In the genomic region with DNA sequence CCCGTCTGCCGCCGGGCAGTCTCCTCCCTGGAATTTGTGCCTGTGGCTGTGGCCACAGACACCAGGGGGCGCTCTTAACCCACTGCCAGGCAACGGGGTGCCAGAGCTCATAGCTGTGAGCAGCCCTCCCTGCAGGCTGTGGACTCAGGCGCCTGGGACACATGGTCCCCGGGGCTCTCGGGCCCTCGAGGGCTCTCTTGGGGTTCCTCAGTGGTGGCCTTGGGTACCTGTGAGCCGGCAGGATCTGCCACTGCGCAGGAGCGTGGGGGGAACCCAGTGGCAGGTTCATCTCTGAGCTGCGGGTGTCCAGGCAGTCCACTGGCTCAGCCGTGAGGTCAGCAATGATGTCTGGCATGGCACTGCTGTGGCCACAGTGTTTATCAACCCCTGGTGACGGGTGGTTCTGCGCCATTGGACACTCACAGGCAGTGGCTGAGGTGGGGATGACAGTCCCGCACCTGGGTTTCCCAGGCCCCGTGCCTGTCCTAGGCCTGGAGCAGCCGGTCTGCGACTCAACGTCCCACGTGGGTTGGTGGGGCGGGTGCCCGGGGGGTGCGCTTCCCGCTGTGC, we compare ENCODE assay signal across 8 cellular contexts. TPM values are rescaled to one million over a fixed set of nuclear protein-coding genes. Genes with fewer than 3 reads are reported as not detected.
DNase-seq lines count a peak whose midpoint lies in the region; TF ChIP-seq lines count a peak whose summit lies in the region.

No MANE protein-coding gene starts in this region.

- H3K27ac Mint-ChIP-seq in activated CD4-positive, alpha-beta T cell treated with anti-CD3 and anti-CD28 coated beads, Interleukin-2, amount 10 ng/mL, durations not matched to agents 24 days and 14 days: peak overlapping the region; percentile 53
- no peak overlapping the region for H3K27ac Mint-ChIP-seq in mesothelial cell of epicardium

- intact Hi-C loops in activated CD4-positive, alpha-beta T cell treated with anti-CD3 and anti-CD28 coated beads, Interleukin-2, amount 10 ng/mL, durations not matched to agents 24 days and 14 days (cut with micrococcal nuclease): loop anchor here (2.0 to 5.0 kb wide), 2 partner anchors 139 to 244 kb away; a partner anchor contains a TSS

- H3K27ac ChIP-seq in coronary artery: no peak overlapping the region

- no peaks in the 10 kb centered on the region for H3K27me3 Mint-ChIP-seq in activated CD4-positive, alpha-beta T cell treated with anti-CD3 and anti-CD28 coated beads, Interleukin-2, amount 10 ng/mL, durations not matched to agents 24 days and 14 days
- no peaks in the 10 kb centered on the region for H3K27me3 Mint-ChIP-seq in mesothelial cell of epicardium (ENCODE audit: low read depth)

- H3K36me3 Mint-ChIP-seq in activated CD4-positive, alpha-beta T cell treated with anti-CD3 and anti-CD28 coated beads, Interleukin-2, amount 10 ng/mL, durations not matched to agents 24 days and 14 days (ENCODE audit: low read depth): peaks cover 8% of the 10 kb centered on the region
- peaks cover 31% of the 10 kb centered on the region for H3K36me3 Mint-ChIP-seq in mesothelial cell of epicardium

- H3K9me3 Mint-ChIP-seq in activated CD4-positive, alpha-beta T cell treated with anti-CD3 and anti-CD28 coated beads, Interleukin-2, amount 10 ng/mL, durations not matched to agents 24 days and 14 days: no peaks in the 10 kb centered on the region
- no peaks in the 10 kb centered on the region for H3K9me3 Mint-ChIP-seq in mesothelial cell of epicardium

- H3K4me3 Mint-ChIP-seq in activated CD4-positive, alpha-beta T cell treated with anti-CD3 and anti-CD28 coated beads, Interleukin-2, amount 10 ng/mL, durations not matched to agents 24 days and 14 days: no peak overlapping the region
- no peak overlapping the region for H3K4me3 Mint-ChIP-seq in mesothelial cell of epicardium

- H3K4me1 Mint-ChIP-seq in activated CD4-positive, alpha-beta T cell treated with anti-CD3 and anti-CD28 coated beads, Interleukin-2, amount 10 ng/mL, durations not matched to agents 24 days and 14 days: peaks cover 3% of the 10 kb centered on the region
- H3K4me1 Mint-ChIP-seq in mesothelial cell of epicardium: no peaks in the 10 kb centered on the region

- TF ChIP-seq CTCF in AG09319 (IDR thresholded peaks at IDR 0.05; ENCODE audit: low read depth, low read length): peak; percentile 86
- peak; percentile 31 for TF ChIP-seq CTCF in coronary artery (IDR thresholded peaks at IDR 0.05)
- TF ChIP-seq CTCF in mesothelial cell of epicardium (IDR thresholded peaks at IDR 0.05; ENCODE audit: unreplicated experiment): peak; percentile 79

- DNase-seq in AG09319 (ENCODE audit: extremely low read depth, low read depth) (no peak), GM19240 (ENCODE audit: insufficient read length, low spot score) (peak; percentile 91), NCI-H1048 (lab: John Stamatoyannopoulos, UW) (peak; percentile 31), coronary artery (ENCODE audit: low spot score) (no peak), mesothelial cell of epicardium (ENCODE audit: low spot score in 2 of 2, unreplicated experiment in 2 of 2) (peak in 1 of 2 experiments; percentile 72), NCI-H187 treated with DMSO at 0.1 percent for 48 hours (lab: John Stamatoyannopoulos, UW) (no peak)
- DNase-seq in activated CD4-positive, alpha-beta T cell treated with anti-CD3 and anti-CD28 coated beads, Interleukin-2, amount 10 ng/mL, durations not matched to agents 24 days and 14 days: peak; percentile 93
- DNase-seq in stimulated activated CD8-positive, alpha-beta memory T cell treated with anti-CD3 and anti-CD28 coated beads, Interleukin-4, amount 100 ng/mL, for 48 hours: peak; percentile 89

- no peak overlapping the region for H3K4me3 ChIP-seq in coronary artery

RNA-seq across cellular contexts. Expression of a gene that starts 37.2 kb away (rescaled TPM):
- 32.1 and 34.5 TPM in 2 replicates for total RNA-seq in activated CD4-positive, alpha-beta T cell treated with anti-CD3 and anti-CD28 coated beads, Interleukin-2, amount 10 ng/mL, durations not matched to agents 24 days and 14 days
- 88.1 to 93.4 TPM (median 90.9 TPM) in 3 replicates for total RNA-seq in mesothelial cell of epicardium

RNA-seq across cellular contexts. Expression of a gene that starts 53.9 kb away (rescaled TPM):
- 0.40 and 0.72 TPM in 2 replicates for total RNA-seq in activated CD4-positive, alpha-beta T cell treated with anti-CD3 and anti-CD28 coated beads, Interleukin-2, amount 10 ng/mL, durations not matched to agents 24 days and 14 days
- total RNA-seq in mesothelial cell of epicardium: 10.5 to 13.4 TPM (median 11.6 TPM) in 3 replicates

Comparison
In these comparisons a context has a peak if more than half of its experiments do, and no peak if none do; other contexts are left out.
1. DNase-seq: peak in GM19240 (single experiment), NCI-H1048 (single experiment), activated CD4-positive, alpha-beta T cell treated with anti-CD3 and anti-CD28 coated beads, Interleukin-2, amount 10 ng/mL, durations not matched to agents 24 days and 14 days (single experiment) and stimulated activated CD8-positive, alpha-beta memory T cell treated with anti-CD3 and anti-CD28 coated beads, Interleukin-4, amount 100 ng/mL, for 48 hours (single experiment); none in AG09319 (single experiment), coronary artery (single experiment) and NCI-H187 treated with DMSO at 0.1 percent for 48 hours (single experiment).
2. CTCF ChIP-seq: peak in every context shown above with its lines; median percentile 86 in AG09319; 79 in mesothelial cell of epicardium; 31 in coronary artery.